12 cellular contexts compared by ENCODE assay signal in the genomic region with DNA sequence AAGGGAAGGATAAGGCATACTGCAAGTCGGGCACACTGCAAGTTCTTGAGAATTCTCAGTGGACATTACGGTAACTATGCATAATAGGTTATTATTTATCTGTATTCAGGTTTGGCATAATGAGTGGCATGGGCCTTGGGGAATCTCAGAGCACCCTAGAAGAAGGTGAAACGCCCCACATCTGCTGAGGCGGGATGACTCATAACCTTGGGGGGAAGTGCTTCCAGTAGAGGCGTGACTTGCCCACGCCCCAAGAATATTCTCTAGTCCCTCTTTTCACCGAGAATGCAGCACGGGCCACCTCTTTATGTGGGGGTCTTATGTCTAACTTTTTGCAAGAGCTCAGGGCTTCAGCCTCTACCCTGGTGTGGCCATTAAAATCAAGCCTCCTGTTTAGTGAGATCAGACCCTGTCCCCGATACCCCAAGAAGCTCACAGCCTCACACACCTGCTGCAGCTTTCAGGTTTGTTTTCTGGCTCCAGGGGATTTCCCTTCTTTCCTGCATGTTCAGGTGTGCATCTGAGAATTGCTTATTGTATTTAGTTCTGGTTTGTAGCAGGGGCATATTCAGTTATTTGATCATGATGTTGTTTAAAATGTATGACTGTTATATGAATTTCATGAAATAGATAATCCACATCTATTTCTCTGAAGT. TPM values are rescaled to one million over a fixed set of nuclear protein-coding genes. Genes with fewer than 3 reads are reported as not detected.
A peak's percentile ranks its signal among the peaks of the same experiment; 100 is the strongest.
DNase-seq lines count a peak whose midpoint lies in the region; ATAC-seq, FAIRE-seq and TF ChIP-seq lines count a peak whose summit lies in the region.
"Had no signal": no experiment of that assay in that cellular context is flagged by ENCODE, and none has a peak within 500 bp of the region (broad histone marks: within the 10 kb centered on the region; RNA-seq: fewer than 3 reads in every experiment).

No MANE protein-coding gene starts in this region.

- POLR2A ChIA-PET in A549 (lab: Yijun Ruan, JAX), result no interaction called here

- H3K27ac ChIP-seq in A549 (no peak overlapping the region), kidney (ENCODE audit: low read depth in 2 of 2, low read length in 2 of 2) (no peak overlapping the region)

- no peak for TF ChIP-seq EP300 in A549 (IDR thresholded peaks at IDR 0.05)

- H3K4me3 ChIP-seq in A549 (no peak overlapping the region), kidney (ENCODE audit: low read length in 2 of 2) (no peak overlapping the region)

- CTCF ChIA-PET in A549 (lab: Yijun Ruan, JAX), result no interaction called here

- no peaks in the 10 kb centered on the region for H3K9me3 ChIP-seq in A549
- no peaks in the 10 kb centered on the region for H3K9me3 ChIP-seq in kidney (ENCODE audit: control insufficient read depth in 1 of 2, low read length in 2 of 2)

- intact Hi-C loops in kidney (cut with DNase I), result no loop called here

- WGBS in A549 (ENCODE audit: missing lambda C conversion rate), result 90% methylated on average over 9 of the region's 9 CpGs

- H3K4me2 ChIP-seq in A549, result no peak overlapping the region

- no peak overlapping the region for H3K9ac ChIP-seq in kidney (ENCODE audit: low read length in 2 of 2)

- H3K4me1 ChIP-seq in A549 (0 out of 3 replicates have a peak, but pooled peaks cover 3% of the 10 kb centered on the region), kidney (ENCODE audit: control insufficient read depth in 1 of 2, insufficient read depth in 1 of 2, low read depth in 1 of 2, low read length in 2 of 2) (no peaks in the 10 kb centered on the region)

- no peak for FAIRE-seq in A549 (lab: Jason Lieb, UNC)
- no peak for FAIRE-seq in kidney (lab: Jason Lieb, UNC)
- FAIRE-seq: colon had no signal

- no peak for ATAC-seq in A549
- peak; percentile 70 for ATAC-seq in GM19324 (IDR thresholded peaks at IDR 0.05; ENCODE audit: low FRiP score, unreplicated experiment)
- ATAC-seq in HG02678 (IDR thresholded peaks at IDR 0.05; ENCODE audit: unreplicated experiment), result peak; percentile 83
- peak; percentile 90 for ATAC-seq in HG03460 (IDR thresholded peaks at IDR 0.05; ENCODE audit: unreplicated experiment)

- TF ChIP-seq CTCF in A549 (IDR thresholded peaks at IDR 0.05), result no peak
- TF ChIP-seq CTCF in kidney (IDR thresholded peaks at IDR 0.05; ENCODE audit: borderline replicate concordance, extremely low read depth, insufficient read depth), result no peak

- no peak for TF ChIP-seq RAD21 in A549 (conservative IDR thresholded peaks at IDR 0.05 in 1 of 2, IDR thresholded peaks at IDR 0.05 in 1 of 2)

- DNase-seq in A549 (ENCODE audit: low read depth in 1 of 2, low spot score in 1 of 2), result no peak
- DNase-seq in NCI-H1930 (lab: John Stamatoyannopoulos, UW), result no peak
- DNase-seq in LoVo (ENCODE audit: low spot score), result no peak
- DNase-seq in NCI-H510A treated with DMSO at 0.1 percent for 48 hours (lab: John Stamatoyannopoulos, UW), result no peak
- no peak for DNase-seq in kidney
- DNase-seq: activated naive CD4-positive, alpha-beta T cell; NCI-H1417 treated with DMSO at 0.1 percent for 48 hours; stimulated activated CD4-positive, alpha-beta T cell treated with anti-CD3 and anti-CD28 coated beads, Interleukin-12 subunit alpha, Interleukin-12 subunit beta, amount 100 ng/mL, for 4 hours had no signal

- no peak for TF ChIP-seq POLR2A in A549 (IDR thresholded peaks at IDR 0.05; ENCODE audit: low read length)

- peaks cover 0 to 3% of the 10 kb centered on the region in 2 donors for H3K36me3 ChIP-seq in kidney (ENCODE audit: control insufficient read depth in 1 of 2, insufficient read depth in 2 of 2, low read length in 2 of 2)

TF ChIP-seq in A549, 52 proteins besides CTCF, POLR2A, EP300 and RAD21:
- TF ChIP-seq KDM1A (IDR thresholded peaks at IDR 0.05; ENCODE audit: low read depth) (no peak), FOSL2 (IDR thresholded peaks at IDR 0.05) (no peak), FOSL2 (CRISPR knock-in tag; IDR thresholded peaks at IDR 0.05) (peak; percentile 14; the same call in 1 of the 2 replicates)

RNA-seq across cellular contexts. Expression of a gene that starts 19.1 kb away (rescaled TPM):
- polyA plus RNA-seq in A549 (2011; rRNA removed) (22.0 and 24.7 TPM in 2 replicates), A549 (2017; fragmentation: RNase III; extraction: RNeasy Plus Mini Kit Qiagen cat#74134 plus additional on column Dnase treatment) (13.8 to 16.1 TPM (median 14.4 TPM) in 3 replicates), kidney (ENCODE audit: insufficient read depth, low read depth, low replicate concordance) (7.1 TPM)
- polyA plus RNA-seq in A549 (2012; cell fraction: cytosol; rRNA removed), result 24.3 and 26.1 TPM in 2 replicates
- 18.0 and 21.3 TPM in 2 replicates for polyA plus RNA-seq in A549 (2012; cell fraction: nucleus; rRNA removed)
- polyA minus RNA-seq in A549 (2011; rRNA and poly(A)+ RNA removed), result 53.4 and 64.8 TPM in 2 replicates
- 14.6 TPM for total RNA-seq in kidney

Comparison
In these comparisons a context has a peak if more than half of its experiments do, and no peak if none do; other contexts are left out.
1. ATAC-seq: peak in GM19324 (single experiment), HG02678 (single experiment) and HG03460 (single experiment); none in A549 (0 of 2).